Comparison of ENCODE assay signal across 9 cellular contexts in genomic region chr12:53624453-53624852, GRCh38. TPM values are rescaled to one million over a fixed set of nuclear protein-coding genes. Genes with fewer than 3 reads are reported as not detected.
DNase-seq lines count a peak whose midpoint lies in the region; ATAC-seq and TF ChIP-seq lines count a peak whose summit lies in the region.
"Had no signal": no experiment of that assay in that cellular context is flagged by ENCODE, and none has a peak within 500 bp of the region (broad histone marks: within the 10 kb centered on the region; RNA-seq: fewer than 3 reads in every experiment).

No MANE protein-coding gene starts in this region.

- TF ChIP-seq CTCF in GM12865 (IDR thresholded peaks at IDR 0.05; ENCODE audit: insufficient read depth, low read depth, low read length, missing control alignments) = no peak
- no peak for TF ChIP-seq CTCF in fibroblast of pulmonary artery (IDR thresholded peaks at IDR 0.05; ENCODE audit: low read length, missing control alignments)

- no peak for DNase-seq in GM12865 (ENCODE audit: low read depth)
- DNase-seq in T-helper 17 cell = no peak
- peak; percentile 44 for DNase-seq in fibroblast of pulmonary artery (ENCODE audit: low read depth)
- DNase-seq in skeletal muscle cell (ENCODE audit: low read depth) = no peak
- DNase-seq in NCI-H2196 treated with DMSO at 0.1 percent for 48 hours (lab: John Stamatoyannopoulos, UW; ENCODE audit: unreplicated experiment) = no peak
- no peak for DNase-seq in activated gamma-delta T cell treated with Interleukin-2 at 50 U/mL for 16 hours
- no peak for DNase-seq in activated CD4-positive, alpha-beta T cell treated with anti-CD3 and anti-CD28 coated beads, Interleukin-2, amount 50 U/mL, for 4 hours
- DNase-seq: stimulated activated CD4-positive, alpha-beta T cell treated with anti-CD3 and anti-CD28 coated beads, Interleukin-2, amount 100 ng/mL, for 24 hours had no signal

- H3K27ac Mint-ChIP-seq in T-helper 17 cell = peak overlapping the region; percentile 81

- ATAC-seq in T-helper 17 cell (no peak), GM18868 (IDR thresholded peaks at IDR 0.05; ENCODE audit: unreplicated experiment) (no peak)

- H3K27me3 Mint-ChIP-seq in T-helper 17 cell = no peaks in the 10 kb centered on the region

- H3K36me3 Mint-ChIP-seq in T-helper 17 cell (ENCODE audit: low read depth) = peaks cover 4% of the 10 kb centered on the region

- H3K4me3 Mint-ChIP-seq in T-helper 17 cell = peak overlapping the region; percentile 97

- H3K9me3 ChIP-seq in T-helper 17 cell (ENCODE audit: control insufficient read depth, low read length, poor library complexity, severe bottlenecking) = no peaks in the 10 kb centered on the region

- H3K4me3 ChIP-seq in GM12865 (ENCODE audit: low read depth, low read length) = peak overlapping the region; percentile 86
- peak overlapping the region; percentile 92 for H3K4me3 ChIP-seq in fibroblast of pulmonary artery (replicated peaks; ENCODE audit: low read depth, low read length)
- peak overlapping the region; percentile 84 for H3K4me3 ChIP-seq in skeletal muscle cell (ENCODE audit: low read depth, low read length)

- H3K4me1 Mint-ChIP-seq in T-helper 17 cell = peaks cover 36% of the 10 kb centered on the region

RNA-seq across cellular contexts. Expression of gene ATF7, which starts 1.7 kb away (rescaled TPM):
- total RNA-seq in T-helper 17 cell = 10 to 100 TPM; 22.7 to 25.3 TPM

RNA-seq across cellular contexts. Expression of gene ATP5MC2, which starts 51.4 kb away (rescaled TPM):
- total RNA-seq in T-helper 17 cell = 100 to 1,000 TPM; 211 to 232 TPM
